Comparison of ENCODE assay signal across 17 cellular contexts in genomic region chr2:31558401-31559295, GRCh38. TPM values are rescaled to one million over a fixed set of nuclear protein-coding genes. Genes with fewer than 3 reads are reported as not detected.
DNase-seq lines count a peak whose midpoint lies in the region; ATAC-seq and TF ChIP-seq lines count a peak whose summit lies in the region.
"Had no signal": no experiment of that assay in that cellular context is flagged by ENCODE, and none has a peak within 500 bp of the region (broad histone marks: within the 10 kb centered on the region; RNA-seq: fewer than 3 reads in every experiment).

No MANE protein-coding gene starts in this region.

- H3K4me1 Mint-ChIP-seq in WTC11: no peaks in the 10 kb centered on the region
- H3K4me1 Mint-ChIP-seq: activated CD4-positive, alpha-beta T cell treated with anti-CD3 and anti-CD28 coated beads, Interleukin-2, amount 10 ng/mL, durations not matched to agents 7 days and 5 days; GM23338 had no signal

- no peak overlapping the region for H3K4me2 ChIP-seq in hepatocyte
- H3K4me2 ChIP-seq: GM23338 had no signal

- POLR2A ChIA-PET in AG04449 (lab: Yijun Ruan, JAX): no interaction called here
- POLR2A ChIA-PET in WTC11 (lab: Charles Lee): no interaction called here

- H3K36me3 ChIP-seq in hepatocyte (replicated peaks; ENCODE audit: insufficient read depth, low read depth): no peaks in the 10 kb centered on the region

- H3K27ac ChIP-seq in hepatocyte: peak overlapping the region; percentile 14

- no peak overlapping the region for H3K27ac Mint-ChIP-seq in WTC11
- H3K27ac Mint-ChIP-seq: activated CD4-positive, alpha-beta T cell treated with anti-CD3 and anti-CD28 coated beads, Interleukin-2, amount 10 ng/mL, durations not matched to agents 7 days and 5 days; GM23338; stimulated activated naive CD8-positive, alpha-beta T cell treated with anti-CD3 and anti-CD28 coated beads, Interleukin-15, Interleukin-2, amounts not matched to agents 100 ng/mL and 50 ng/mL, for 24 hours had no signal

- H3K36me3 Mint-ChIP-seq in WTC11: no peaks in the 10 kb centered on the region

- H3K27me3 Mint-ChIP-seq in WTC11 (ENCODE audit: low read depth): no peaks in the 10 kb centered on the region
- H3K27me3 Mint-ChIP-seq: activated CD4-positive, alpha-beta T cell treated with anti-CD3 and anti-CD28 coated beads, Interleukin-2, amount 10 ng/mL, durations not matched to agents 7 days and 5 days had no signal

- H3K9me3 Mint-ChIP-seq in WTC11: peaks cover 27% of the 10 kb centered on the region

- no peaks in the 10 kb centered on the region for H3K27me3 ChIP-seq in hepatocyte

- no peaks in the 10 kb centered on the region for H3K4me1 ChIP-seq in hepatocyte (ENCODE audit: insufficient read depth)

- no peaks in the 10 kb centered on the region for H4K20me1 ChIP-seq in hepatocyte (ENCODE audit: insufficient read depth, poor library complexity, severe bottlenecking)

- no peaks in the 10 kb centered on the region for H3K9me3 ChIP-seq in hepatocyte (ENCODE audit: low read depth)

- CTCF ChIA-PET in AG04449 (lab: Yijun Ruan, JAX) (no interaction called here), WTC11 (lab: Charles Lee) (no interaction called here)

- no peaks in the 10 kb centered on the region for H3K9me2 ChIP-seq in hepatocyte (replicated peaks; ENCODE audit: insufficient read depth)

- H3K79me2 ChIP-seq in hepatocyte: no peaks in the 10 kb centered on the region

- intact Hi-C loops in left colon (cut with DNase I, micrococcal nuclease): no loop called here

- no peak for TF ChIP-seq CTCF in AG04449 (IDR thresholded peaks at IDR 0.05; ENCODE audit: insufficient read depth, low read length, missing control alignments)
- TF ChIP-seq CTCF in WTC11 (IDR thresholded peaks at IDR 0.05): no peak
- TF ChIP-seq CTCF in hepatocyte (IDR thresholded peaks at IDR 0.05; ENCODE audit: poor library complexity): no peak

- no peak overlapping the region for H3K4me3 Mint-ChIP-seq in WTC11
- H3K4me3 Mint-ChIP-seq: activated CD4-positive, alpha-beta T cell treated with anti-CD3 and anti-CD28 coated beads, Interleukin-2, amount 10 ng/mL, durations not matched to agents 7 days and 5 days; GM23338; stimulated activated naive CD8-positive, alpha-beta T cell treated with anti-CD3 and anti-CD28 coated beads, Interleukin-15, Interleukin-2, amounts not matched to agents 100 ng/mL and 50 ng/mL, for 24 hours had no signal

- H3K4me3 ChIP-seq in AG04449 (ENCODE audit: low read depth, low read length) (no peak overlapping the region), hepatocyte (no peak overlapping the region)
- H3K4me3 ChIP-seq: GM23338, lung had no signal

- WGBS in hepatocyte (ENCODE audit: low lambda C conversion rate, missing lambda C conversion rate): 69% methylated on average over 7 of the region's 7 CpGs

- H2AFZ ChIP-seq in hepatocyte: no peak overlapping the region
- H2AFZ ChIP-seq: GM23338 had no signal

- DNase-seq in AG04449 (ENCODE audit: low read depth, low spot score) (peak; percentile 2), HT1080 (ENCODE audit: low read depth) (peak; percentile 65), WTC11 (ENCODE audit: low spot score) (no peak), hepatocyte (ENCODE audit: low spot score) (no peak), left colon (no peak), SHP77 treated with DMSO at 0.1 percent for 48 hours (lab: John Stamatoyannopoulos, UW) (no peak)
- DNase-seq: activated CD4-positive, alpha-beta T cell treated with anti-CD3 and anti-CD28 coated beads, Interleukin-2, amount 10 ng/mL, durations not matched to agents 7 days and 5 days; activated effector memory CD4-positive, alpha-beta T cell treated with Interleukin-2 at 50 U/mL for 16 hours; NCI-H345; nucleus accumbens had no signal

- ATAC-seq in WTC11 (no peak), left colon (no peak), HG03097 (IDR thresholded peaks at IDR 0.05; ENCODE audit: low FRiP score, unreplicated experiment) (no peak), GM21717 (IDR thresholded peaks at IDR 0.05; ENCODE audit: unreplicated experiment) (no peak)
- ATAC-seq: GM23338, SK-N-SH treated with all-trans-retinoic acid at 6 μM for 48 hours had no signal

TF ChIP-seq in WTC11, 78 proteins besides CTCF, POLR2A, EP300 and RAD21:
- TF ChIP-seq FOXP1 (CRISPR knock-in tag; IDR thresholded peaks at IDR 0.05; ENCODE audit: borderline replicate concordance) (no peak), GABPB1 (CRISPR knock-in tag; IDR thresholded peaks at IDR 0.05) (peak; percentile 83)
TF ChIP-seq in WTC11: peak in this region for 1.

RNA-seq across cellular contexts. Expression of gene SRD5A2, which starts 22.1 kb away (rescaled TPM):
- total RNA-seq in HT1080 (2014; rRNA removed; shearing (Covaris generic)): not detected in 2 replicates
- not detected in 2 replicates for polyA plus RNA-seq in HT1080 (2015; cell fraction: cytosol; rRNA removed)
- polyA plus RNA-seq in HT1080 (2015; cell fraction: nucleus; rRNA removed): not detected in 2 replicates
- total RNA-seq in WTC11 (2021): 0.05 to 0.07 TPM (median 0.05 TPM) in 3 replicates
- 0.40 and 0.52 TPM in 2 replicates for total RNA-seq in hepatocyte
- not detected in 2 replicates for polyA plus RNA-seq in hepatocyte
- not detected for total RNA-seq in left colon
- total RNA-seq: activated CD4-positive, alpha-beta T cell treated with anti-CD3 and anti-CD28 coated beads, Interleukin-2, amount 10 ng/mL, durations not matched to agents 7 days and 5 days; glomerular endothelial cell had no signal

Comparison
In these comparisons a context has a peak if more than half of its experiments do, and no peak if none do; other contexts are left out.
1. DNase-seq: peak in AG04449 (single experiment) and HT1080 (single experiment); none in WTC11 (single experiment), hepatocyte (single experiment), left colon (0 of 2) and SHP77 treated with DMSO at 0.1 percent for 48 hours (single experiment).